In the genomic region with DNA sequence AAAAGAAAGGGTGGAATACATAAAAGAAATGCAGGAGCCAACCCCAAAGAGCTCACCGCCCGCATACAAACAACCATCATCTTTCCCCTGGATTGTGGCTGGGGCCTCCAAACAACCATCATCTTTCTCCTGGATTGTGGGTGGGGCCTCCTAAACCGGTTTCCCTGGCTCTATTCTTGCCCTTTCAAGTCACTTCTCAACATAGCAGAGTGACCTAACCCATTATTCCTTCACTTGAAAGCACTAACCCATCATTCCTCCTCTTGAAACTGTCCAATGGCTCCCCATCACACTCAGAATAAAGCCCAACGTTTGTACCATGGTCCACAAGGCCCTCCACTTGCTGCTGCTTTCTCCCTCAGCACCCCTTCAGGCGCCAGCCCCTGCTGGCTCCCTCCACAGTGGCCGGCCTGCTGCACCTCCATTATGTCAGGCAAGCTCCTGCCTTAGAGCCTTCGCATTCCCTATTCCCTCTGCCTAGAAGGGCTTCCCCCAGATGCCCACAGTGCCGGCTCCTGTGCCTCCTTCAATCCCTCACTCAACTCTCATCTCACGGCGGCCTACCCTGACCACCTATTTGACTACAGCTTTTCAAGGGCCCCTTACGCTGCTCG, we compare ENCODE assay signal across 1 cellular context.
TF ChIP-seq lines count a peak whose summit lies in the region.

No MANE protein-coding gene starts in this region.

TF ChIP-seq in K562, 482 proteins besides CTCF, POLR2A, EP300 and RAD21 (continued from another document):
- TF ChIP-seq, protein P1, sequence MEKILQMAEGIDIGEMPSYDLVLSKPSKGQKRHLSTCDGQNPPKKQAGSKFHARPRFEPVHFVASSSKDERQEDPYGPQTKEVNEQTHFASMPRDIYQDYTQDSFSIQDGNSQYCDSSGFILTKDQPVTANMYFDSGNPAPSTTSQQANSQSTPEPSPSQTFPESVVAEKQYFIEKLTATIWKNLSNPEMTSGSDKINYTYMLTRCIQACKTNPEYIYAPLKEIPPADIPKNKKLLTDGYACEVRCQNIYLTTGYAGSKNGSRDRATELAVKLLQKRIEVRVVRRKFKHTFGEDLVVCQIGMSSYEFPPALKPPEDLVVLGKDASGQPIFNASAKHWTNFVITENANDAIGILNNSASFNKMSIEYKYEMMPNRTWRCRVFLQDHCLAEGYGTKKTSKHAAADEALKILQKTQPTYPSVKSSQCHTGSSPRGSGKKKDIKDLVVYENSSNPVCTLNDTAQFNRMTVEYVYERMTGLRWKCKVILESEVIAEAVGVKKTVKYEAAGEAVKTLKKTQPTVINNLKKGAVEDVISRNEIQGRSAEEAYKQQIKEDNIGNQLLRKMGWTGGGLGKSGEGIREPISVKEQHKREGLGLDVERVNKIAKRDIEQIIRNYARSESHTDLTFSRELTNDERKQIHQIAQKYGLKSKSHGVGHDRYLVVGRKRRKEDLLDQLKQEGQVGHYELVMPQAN (IDR thresholded peaks at IDR 0.05; ENCODE audit: borderline replicate concordance): no peak
- TF ChIP-seq ZNF561 (CRISPR knock-in tag; conservative IDR thresholded peaks at IDR 0.05) (no peak), KLF6 (CRISPR knock-in tag; IDR thresholded peaks at IDR 0.05; ENCODE audit: borderline replicate concordance) (no peak), RBBP5 (IDR thresholded peaks at IDR 0.05; ENCODE audit: borderline replicate concordance, insufficient read depth, low read length, poor library complexity, severe bottlenecking) (no peak), SRSF1 (IDR thresholded peaks at IDR 0.05; ENCODE audit: low read depth, low read length) (no peak), SREBF2 (CRISPR knock-in tag; IDR thresholded peaks at IDR 0.05) (no peak), SOX6 (IDR thresholded peaks at IDR 0.05) (no peak), YBX1 (IDR thresholded peaks at IDR 0.05) (no peak)
- TF ChIP-seq, protein P2, sequence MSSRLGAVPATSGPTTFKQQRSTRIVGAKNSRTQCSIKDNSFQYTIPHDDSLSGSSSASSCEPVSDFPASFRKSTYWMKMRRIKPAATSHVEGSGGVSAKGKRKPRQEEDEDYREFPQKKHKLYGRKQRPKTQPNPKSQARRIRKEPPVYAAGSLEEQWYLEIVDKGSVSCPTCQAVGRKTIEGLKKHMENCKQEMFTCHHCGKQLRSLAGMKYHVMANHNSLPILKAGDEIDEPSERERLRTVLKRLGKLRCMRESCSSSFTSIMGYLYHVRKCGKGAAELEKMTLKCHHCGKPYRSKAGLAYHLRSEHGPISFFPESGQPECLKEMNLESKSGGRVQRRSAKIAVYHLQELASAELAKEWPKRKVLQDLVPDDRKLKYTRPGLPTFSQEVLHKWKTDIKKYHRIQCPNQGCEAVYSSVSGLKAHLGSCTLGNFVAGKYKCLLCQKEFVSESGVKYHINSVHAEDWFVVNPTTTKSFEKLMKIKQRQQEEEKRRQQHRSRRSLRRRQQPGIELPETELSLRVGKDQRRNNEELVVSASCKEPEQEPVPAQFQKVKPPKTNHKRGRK (tag; IDR thresholded peaks at IDR 0.05): no peak
